Comparison of ENCODE assay signal across 17 cellular contexts in genomic region chr2:65546406-65546805, GRCh38.
"Had no signal": no experiment of that assay in that cellular context is flagged by ENCODE, and none has a peak within 500 bp of the region (broad histone marks: within the 10 kb centered on the region; RNA-seq: fewer than 3 reads in every experiment).

No MANE protein-coding gene starts in this region.

- DNase-seq: activated CD4-positive, alpha-beta T cell treated with anti-CD3 and anti-CD28 coated beads, Interleukin-2, amount 50 U/mL, for 1 hour; activated CD4-positive, CD25-positive, alpha-beta regulatory T cell treated with anti-CD3 and anti-CD28 coated beads, Interleukin-2, amount 50 U/mL, for 72 hours; activated naive CD4-positive, alpha-beta T cell; activated T-cell treated with anti-CD3 and anti-CD28 coated beads, Interleukin-2, amount 50 U/mL, for 1 hour; colonic mucosa; dorsolateral prefrontal cortex; effector memory CD8-positive, alpha-beta T cell; naive thymus-derived CD8-positive, alpha-beta T cell; retina; stimulated activated CD4-positive, alpha-beta T cell treated with anti-CD3 and anti-CD28 coated beads, Interleukin-4, amount 100 ng/mL, for 24 hours; stimulated activated naive CD8-positive, alpha-beta T cell treated with anti-CD3 and anti-CD28 coated beads, Interleukin-15, Interleukin-2, amounts not matched to agents 100 U/mL and 50 U/mL, for 24 hours; substantia nigra; thyroid gland; upper lobe of right lung; WERI-Rb-1 had no signal

- ATAC-seq: effector memory CD8-positive, alpha-beta T cell; naive thymus-derived CD8-positive, alpha-beta T cell; stimulated activated naive CD8-positive, alpha-beta T cell treated with anti-CD3 and anti-CD28 coated beads, Interleukin-15, Interleukin-2, amounts not matched to agents 100 U/mL and 50 U/mL, for 24 hours had no signal

- H3K27me3 ChIP-seq: colonic mucosa, dorsolateral prefrontal cortex, esophagus muscularis mucosa, neural progenitor cell, thyroid gland, upper lobe of right lung had no signal

- H2AFZ ChIP-seq: neural progenitor cell had no signal

- H3K9ac ChIP-seq: neural progenitor cell had no signal

- H3K4me1 ChIP-seq: colonic mucosa had no signal

- H3K36me3 ChIP-seq: colonic mucosa, esophagus muscularis mucosa, neural progenitor cell, thyroid gland, upper lobe of right lung, WERI-Rb-1 had no signal

- H3K4me3 ChIP-seq: colonic mucosa, dorsolateral prefrontal cortex, esophagus muscularis mucosa, neural progenitor cell, thyroid gland, upper lobe of right lung had no signal

- H3K9me3 ChIP-seq: colonic mucosa, esophagus muscularis mucosa, thyroid gland, upper lobe of right lung had no signal

- H3K27ac ChIP-seq: colonic mucosa, neural progenitor cell, upper lobe of right lung, WERI-Rb-1 had no signal

- H3K4me2 ChIP-seq: neural progenitor cell had no signal
